ENCODE assay signal across 23 cellular contexts in the genomic region with DNA sequence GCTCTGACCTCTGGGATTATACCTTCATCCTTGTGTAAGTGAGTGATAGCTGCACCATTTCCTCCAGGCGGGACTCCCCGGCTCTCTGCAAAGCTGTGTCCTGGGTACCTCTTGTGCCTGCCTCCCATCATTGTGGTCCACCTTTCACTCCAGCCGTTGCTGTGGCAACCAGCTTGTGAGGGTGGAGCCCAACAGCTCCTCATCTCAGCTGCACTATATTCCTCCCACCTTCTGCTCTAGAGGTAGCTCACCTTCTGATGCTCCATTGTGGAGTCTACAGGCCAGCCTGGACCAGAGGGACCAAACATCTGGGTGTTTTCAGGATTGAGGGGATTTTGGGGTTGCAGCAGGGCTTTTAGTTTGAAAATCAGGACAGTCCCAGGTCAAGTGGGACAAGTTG.
"Had no signal": no experiment of that assay in that cellular context is flagged by ENCODE, and none has a peak within 500 bp of the region (broad histone marks: within the 10 kb centered on the region; RNA-seq: fewer than 3 reads in every experiment).

No MANE protein-coding gene starts in this region.

- H3K36me3 ChIP-seq: left ventricle myocardium inferior, right lobe of liver, transverse colon, vagina had no signal

- H3K9me3 Mint-ChIP-seq: activated CD4-positive, alpha-beta memory T cell treated with anti-CD3 and anti-CD28 coated beads for 36 hours; activated T-cell treated with anti-CD3 and anti-CD28 coated beads, Interleukin-2, amount 50 U/mL, for 72 hours; brain; mesothelial cell of epicardium; nephron; stimulated activated naive B cell treated with anti-CD40 and anti-IgM and Interleukin-4, amounts not matched to agents 10 μg/mL and 1 μg/mL and 100 μg/mL, for 72 hours; T-helper 1 cell treated with Interleukin-12 subunit alpha and Interleukin-12 subunit beta and Interleukin-4 antibody, amounts not matched to agents 30 μg/mL and 1 μg/mL, for 36 hours had no signal

- H3K4me3 ChIP-seq: left ventricle myocardium inferior, right lobe of liver, transverse colon, vagina had no signal

- H3K27ac Mint-ChIP-seq: activated CD4-positive, alpha-beta memory T cell treated with anti-CD3 and anti-CD28 coated beads for 36 hours; activated T-cell treated with anti-CD3 and anti-CD28 coated beads, Interleukin-2, amount 50 U/mL, for 72 hours; mesothelial cell of epicardium; nephron; stimulated activated naive B cell treated with anti-CD40 and anti-IgM and Interleukin-4, amounts not matched to agents 10 μg/mL and 1 μg/mL and 100 μg/mL, for 72 hours; T-helper 1 cell treated with Interleukin-12 subunit alpha and Interleukin-12 subunit beta and Interleukin-4 antibody, amounts not matched to agents 30 μg/mL and 1 μg/mL, for 36 hours had no signal

- H3K36me3 Mint-ChIP-seq: activated CD4-positive, alpha-beta memory T cell treated with anti-CD3 and anti-CD28 coated beads for 36 hours; brain; mesothelial cell of epicardium; stimulated activated naive B cell treated with anti-CD40 and anti-IgM and Interleukin-4, amounts not matched to agents 10 μg/mL and 1 μg/mL and 100 μg/mL, for 72 hours had no signal

- H3K27me3 ChIP-seq: foreskin keratinocyte, right lobe of liver, transverse colon, vagina had no signal

- H3K9me3 ChIP-seq: left ventricle myocardium inferior, right lobe of liver, transverse colon, vagina had no signal

- DNase-seq: activated CD4-positive, alpha-beta memory T cell treated with anti-CD3 and anti-CD28 coated beads for 36 hours; activated CD4-positive, alpha-beta T cell treated with anti-CD3 and anti-CD28 coated beads for 48 hours; activated effector memory CD4-positive, alpha-beta T cell treated with anti-CD3 and anti-CD28 coated beads, Interleukin-2, amount 50 U/mL, for 16 hours; activated naive CD4-positive, alpha-beta T cell treated with anti-CD3 and anti-CD28 coated beads, Interleukin-2, amount 50 U/mL, for 16 hours; activated T-cell treated with anti-CD3 and anti-CD28 coated beads, Interleukin-2, amount 50 U/mL, for 72 hours; aorta; dermis blood vessel endothelial cell; effector CD8-positive, alpha-beta T cell; foreskin keratinocyte; left ventricle myocardium inferior; occipital lobe; posterior cingulate gyrus; right lobe of liver; small intestine; stimulated activated CD4-positive, alpha-beta T cell treated with anti-CD3 and anti-CD28 coated beads, Interleukin-2, amount 100 ng/mL, for 48 hours; stimulated activated CD8-positive, alpha-beta memory T cell treated with anti-CD3 and anti-CD28 coated beads, Interleukin-4, amount 100 ng/mL, for 48 hours; stimulated activated naive B cell treated with anti-CD40 and anti-IgM and Interleukin-4, amounts not matched to agents 10 μg/mL and 1 μg/mL and 100 μg/mL, for 72 hours; transverse colon had no signal

- H3K4me1 ChIP-seq: foreskin keratinocyte, left ventricle myocardium inferior, transverse colon, vagina had no signal

- H3K27ac ChIP-seq: foreskin keratinocyte, left ventricle myocardium inferior, right lobe of liver, transverse colon, vagina had no signal

- H3K4me3 Mint-ChIP-seq: activated CD4-positive, alpha-beta memory T cell treated with anti-CD3 and anti-CD28 coated beads for 36 hours; activated T-cell treated with anti-CD3 and anti-CD28 coated beads, Interleukin-2, amount 50 U/mL, for 72 hours; brain; mesothelial cell of epicardium; nephron; stimulated activated naive B cell treated with anti-CD40 and anti-IgM and Interleukin-4, amounts not matched to agents 10 μg/mL and 1 μg/mL and 100 μg/mL, for 72 hours; T-helper 1 cell treated with Interleukin-12 subunit alpha and Interleukin-12 subunit beta and Interleukin-4 antibody, amounts not matched to agents 30 μg/mL and 1 μg/mL, for 36 hours had no signal

- H3K27me3 Mint-ChIP-seq: activated CD4-positive, alpha-beta memory T cell treated with anti-CD3 and anti-CD28 coated beads for 36 hours; stimulated activated naive B cell treated with anti-CD40 and anti-IgM and Interleukin-4, amounts not matched to agents 10 μg/mL and 1 μg/mL and 100 μg/mL, for 72 hours had no signal

- ATAC-seq: foreskin keratinocyte; stimulated activated naive B cell treated with anti-CD40 and anti-IgM and Interleukin-4, amounts not matched to agents 10 μg/mL and 1 μg/mL and 100 μg/mL, for 72 hours had no signal
